ENCODE assay signal across 10 cellular contexts in genomic region chr18:13568443-13569392, GRCh38.
A peak's percentile ranks its signal among the peaks of the same experiment; 100 is the strongest.
DNase-seq lines count a peak whose midpoint lies in the region; ATAC-seq lines count a peak whose summit lies in the region.
"Had no signal": no experiment of that assay in that cellular context is flagged by ENCODE, and none has a peak within 500 bp of the region (broad histone marks: within the 10 kb centered on the region; RNA-seq: fewer than 3 reads in every experiment).

No MANE protein-coding gene starts in this region.

- ATAC-seq in activated CD4-positive, CD25-positive, alpha-beta regulatory T cell treated with anti-CD3 and anti-CD28 coated beads, Interleukin-2, amount 50 U/mL, for 24 hours, result peak; percentile 53 to 63
- ATAC-seq in HG02973 (IDR thresholded peaks at IDR 0.05; ENCODE audit: unreplicated experiment), result peak; percentile 54
- ATAC-seq in stimulated activated memory B cell treated with anti-CD40 and anti-IgM and Interleukin-4, amounts not matched to agents 10 μg/mL and 1 μg/mL and 100 μg/mL, for 72 hours, result peak; percentile 73
- ATAC-seq in esophagus mucosa, result no peak
- ATAC-seq: K562 had no signal

- H3K27ac Mint-ChIP-seq in stimulated activated memory B cell treated with anti-CD40 and anti-IgM and Interleukin-4, amounts not matched to agents 10 μg/mL and 1 μg/mL and 100 μg/mL, for 72 hours, result peak overlapping the region; percentile 96

- H3K9me3 Mint-ChIP-seq in stimulated activated memory B cell treated with anti-CD40 and anti-IgM and Interleukin-4, amounts not matched to agents 10 μg/mL and 1 μg/mL and 100 μg/mL, for 72 hours, result no peaks in the 10 kb centered on the region
- H3K9me3 Mint-ChIP-seq: nephron had no signal

- no peaks in the 10 kb centered on the region for H3K27me3 Mint-ChIP-seq in stimulated activated memory B cell treated with anti-CD40 and anti-IgM and Interleukin-4, amounts not matched to agents 10 μg/mL and 1 μg/mL and 100 μg/mL, for 72 hours

- H3K4me3 Mint-ChIP-seq in stimulated activated memory B cell treated with anti-CD40 and anti-IgM and Interleukin-4, amounts not matched to agents 10 μg/mL and 1 μg/mL and 100 μg/mL, for 72 hours, result peak overlapping the region; percentile 3
- H3K4me3 Mint-ChIP-seq: nephron had no signal

- peaks cover 70% of the 10 kb centered on the region for H3K4me1 Mint-ChIP-seq in stimulated activated memory B cell treated with anti-CD40 and anti-IgM and Interleukin-4, amounts not matched to agents 10 μg/mL and 1 μg/mL and 100 μg/mL, for 72 hours

- H3K36me3 Mint-ChIP-seq in stimulated activated memory B cell treated with anti-CD40 and anti-IgM and Interleukin-4, amounts not matched to agents 10 μg/mL and 1 μg/mL and 100 μg/mL, for 72 hours, result no peaks in the 10 kb centered on the region

- no peak for DNase-seq in activated CD4-positive, CD25-positive, alpha-beta regulatory T cell (lab: John Stamatoyannopoulos, UW)
- peak; percentile 77 to 78 for DNase-seq in activated T-cell treated with anti-CD3 and anti-CD28 coated beads, Interleukin-2, amount 50 U/mL, for 48 hours
- DNase-seq in NCI-H146 (lab: John Stamatoyannopoulos, UW) (no peak), NCI-H345 treated with DMSO at 0.1 percent for 48 hours (lab: John Stamatoyannopoulos, UW; ENCODE audit: unreplicated experiment) (no peak)

Comparison
In these comparisons a context has a peak if more than half of its experiments do, and no peak if none do; other contexts are left out.
1. DNase-seq: peak in activated T-cell treated with anti-CD3 and anti-CD28 coated beads, Interleukin-2, amount 50 U/mL, for 48 hours (2 of 2); none in activated CD4-positive, CD25-positive, alpha-beta regulatory T cell (0 of 4), NCI-H146 (single experiment) and NCI-H345 treated with DMSO at 0.1 percent for 48 hours (single experiment).